ENCODE assay signal across 19 cellular contexts in the genomic region with DNA sequence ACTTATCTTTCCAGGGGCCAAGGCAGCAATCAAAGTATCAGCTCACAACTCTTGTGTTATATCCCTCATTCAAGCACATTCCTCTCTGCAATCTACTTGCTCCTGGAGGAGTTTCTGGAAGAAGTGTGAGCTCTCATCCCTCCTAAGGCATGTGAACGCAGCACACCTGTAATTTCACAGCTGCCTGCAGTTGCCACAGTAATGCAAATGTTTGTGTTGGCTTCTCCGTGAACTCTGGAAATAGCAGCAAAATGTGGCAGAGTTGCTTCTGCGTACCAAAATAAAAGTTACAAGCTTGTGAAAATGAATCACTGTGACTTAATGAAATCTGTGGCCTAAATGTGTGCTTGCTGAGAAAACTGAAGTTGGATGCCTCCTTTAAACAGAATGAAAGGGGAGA.
DNase-seq lines count a peak whose midpoint lies in the region; ATAC-seq and TF ChIP-seq lines count a peak whose summit lies in the region.
"Had no signal": no experiment of that assay in that cellular context is flagged by ENCODE, and none has a peak within 500 bp of the region (broad histone marks: within the 10 kb centered on the region; RNA-seq: fewer than 3 reads in every experiment).

No MANE protein-coding gene starts in this region.

- H3K9me2 ChIP-seq in hepatocyte (replicated peaks; ENCODE audit: insufficient read depth) (no peaks in the 10 kb centered on the region), SK-N-SH (no peaks in the 10 kb centered on the region)

- CTCF ChIA-PET in SK-N-SH (lab: Yijun Ruan, JAX), result no interaction called here
- CTCF ChIA-PET in CD4-positive, alpha-beta memory T cell (lab: Charles Lee; ENCODE audit: partially characterized antibody), result interaction anchor here (1.1 kb wide), 1 partner anchor 143 kb away, joined by 3 read pairs; a partner anchor contains a TSS

- H3K27me3 ChIP-seq in hepatocyte (no peaks in the 10 kb centered on the region), prostate gland (replicated peaks; ENCODE audit: insufficient read depth) (no peaks in the 10 kb centered on the region), SK-N-SH (ENCODE audit: insufficient read depth) (no peaks in the 10 kb centered on the region)
- H3K27me3 ChIP-seq in CD4-positive, alpha-beta memory T cell (ENCODE audit: insufficient read depth, low read length), result no peaks in the 10 kb centered on the region
- H3K27me3 ChIP-seq: MG63 had no signal

- TF ChIP-seq CTCF in hepatocyte (IDR thresholded peaks at IDR 0.05; ENCODE audit: poor library complexity), result no peak
- TF ChIP-seq CTCF in prostate gland (IDR thresholded peaks at IDR 0.05), result no peak
- TF ChIP-seq CTCF in SK-N-SH (IDR thresholded peaks at IDR 0.05), result no peak

- WGBS in hepatocyte (ENCODE audit: low lambda C conversion rate, missing lambda C conversion rate), result 24% methylated on average over 3 of the region's 3 CpGs
- WGBS in prostate gland, result 56% methylated on average over 3 of the region's 3 CpGs
- WGBS in SK-N-SH (ENCODE audit: low lambda C conversion rate), result 89% methylated on average over 3 of the region's 3 CpGs

- no peak overlapping the region for H2AFZ ChIP-seq in hepatocyte
- H2AFZ ChIP-seq in SK-N-SH (ENCODE audit: low read depth), result no peak overlapping the region

- H3K27ac Mint-ChIP-seq in CD4-positive, alpha-beta memory T cell, result no peak overlapping the region
- H3K27ac Mint-ChIP-seq: activated CD4-positive, alpha-beta T cell treated with anti-CD3 and anti-CD28 coated beads, Interleukin-2, amount 10 ng/mL, durations not matched to agents 24 days and 14 days; endodermal cell had no signal

- H3K4me2 ChIP-seq in hepatocyte (peak overlapping the region; percentile 3), SK-N-SH (no peak overlapping the region)

- peaks cover 2 to 5% of the 10 kb centered on the region in 2 donors for H3K27me3 Mint-ChIP-seq in CD4-positive, alpha-beta memory T cell

- intact Hi-C loops in prostate gland (cut with DNase I), result no loop called here
- intact Hi-C loops in CD4-positive, alpha-beta memory T cell (cut with micrococcal nuclease), result no loop called here

- H4K20me1 ChIP-seq in hepatocyte (ENCODE audit: insufficient read depth, poor library complexity, severe bottlenecking) (no peaks in the 10 kb centered on the region), SK-N-SH (ENCODE audit: insufficient read depth) (no peaks in the 10 kb centered on the region)

- TF ChIP-seq EP300 in SK-N-SH (IDR thresholded peaks at IDR 0.05; ENCODE audit: borderline replicate concordance in 1 of 2, low read depth in 1 of 2, low read length in 1 of 2), result no peak

- no peaks in the 10 kb centered on the region for H3F3A ChIP-seq in SK-N-SH (replicated peaks; ENCODE audit: insufficient read depth)

- H3K9ac ChIP-seq in SK-N-SH, result no peak overlapping the region

- TF ChIP-seq POLR2A in prostate gland (IDR thresholded peaks at IDR 0.05), result no peak

- H3K36me3 ChIP-seq in hepatocyte (replicated peaks; ENCODE audit: insufficient read depth, low read depth), result no peaks in the 10 kb centered on the region
- H3K36me3 ChIP-seq in prostate gland, result no peaks in the 10 kb centered on the region
- H3K36me3 ChIP-seq in SK-N-SH (replicated peaks in 1 of 2; ENCODE audit: control insufficient read depth in 1 of 2, insufficient read depth in 2 of 2, low read length in 1 of 2), result no peaks in the 10 kb centered on the region
- no peaks in the 10 kb centered on the region for H3K36me3 ChIP-seq in CD4-positive, alpha-beta memory T cell (ENCODE audit: insufficient read depth, low read length)
- H3K36me3 ChIP-seq: MG63 had no signal

- no peaks in the 10 kb centered on the region for H3K36me3 Mint-ChIP-seq in CD4-positive, alpha-beta memory T cell

- no peaks in the 10 kb centered on the region for H3K9me3 ChIP-seq in hepatocyte (ENCODE audit: low read depth)
- no peaks in the 10 kb centered on the region for H3K9me3 ChIP-seq in prostate gland
- no peaks in the 10 kb centered on the region for H3K9me3 ChIP-seq in SK-N-SH
- H3K9me3 ChIP-seq in CD4-positive, alpha-beta memory T cell (ENCODE audit: control insufficient read depth in 1 of 2, low read length in 2 of 2), result no peaks in the 10 kb centered on the region
- H3K9me3 ChIP-seq: MG63 had no signal

- H3K4me1 ChIP-seq in hepatocyte (ENCODE audit: insufficient read depth) (peaks cover 48% of the 10 kb centered on the region), prostate gland (replicated peaks) (no peaks in the 10 kb centered on the region), SK-N-SH (ENCODE audit: control insufficient read depth in 1 of 2, insufficient read depth in 2 of 2, low read depth in 1 of 2, low read length in 1 of 2) (peaks cover 0 to 12% of the 10 kb centered on the region in 2 experiments; a peak in 2 of 4 replicates)
- H3K4me1 ChIP-seq in CD4-positive, alpha-beta memory T cell (ENCODE audit: insufficient read depth, low read length), result no peaks in the 10 kb centered on the region

- ATAC-seq in GM21390 (IDR thresholded peaks at IDR 0.05; ENCODE audit: unreplicated experiment), result peak; percentile 52
- no peak for ATAC-seq in HG03571 (IDR thresholded peaks at IDR 0.05; ENCODE audit: unreplicated experiment)

- H3K4me3 Mint-ChIP-seq in CD4-positive, alpha-beta memory T cell, result no peak overlapping the region
- H3K4me3 Mint-ChIP-seq: activated CD4-positive, alpha-beta T cell treated with anti-CD3 and anti-CD28 coated beads, Interleukin-2, amount 10 ng/mL, durations not matched to agents 24 days and 14 days; endodermal cell had no signal

- H3K9me3 Mint-ChIP-seq in CD4-positive, alpha-beta memory T cell, result no peaks in the 10 kb centered on the region
- H3K9me3 Mint-ChIP-seq: activated CD4-positive, alpha-beta T cell treated with anti-CD3 and anti-CD28 coated beads, Interleukin-2, amount 10 ng/mL, durations not matched to agents 24 days and 14 days; endodermal cell had no signal

- peak overlapping the region; percentile 86 for H3K27ac ChIP-seq in hepatocyte
- no peak overlapping the region for H3K27ac ChIP-seq in prostate gland
- H3K27ac ChIP-seq in SK-N-SH (ENCODE audit: low read depth in 2 of 2, low read length in 1 of 2), result no peak overlapping the region
- H3K27ac ChIP-seq in CD4-positive, alpha-beta memory T cell (ENCODE audit: low read depth, low read length), result no peak overlapping the region

- H3K79me2 ChIP-seq in hepatocyte, result peaks cover 41% of the 10 kb centered on the region
- no peaks in the 10 kb centered on the region for H3K79me2 ChIP-seq in SK-N-SH (ENCODE audit: insufficient read depth)

- no peak overlapping the region for H3K4me3 ChIP-seq in hepatocyte
- no peak overlapping the region for H3K4me3 ChIP-seq in prostate gland
- H3K4me3 ChIP-seq in SK-N-SH (ENCODE audit: low read depth in 2 of 2, low read length in 1 of 2), result no peak overlapping the region
- H3K4me3 ChIP-seq in CD4-positive, alpha-beta memory T cell (ENCODE audit: low read length in 2 of 2), result no peak overlapping the region
- H3K4me3 ChIP-seq: MG63 had no signal

- POLR2A ChIA-PET in SK-N-SH (lab: Yijun Ruan, JAX), result no interaction called here
- POLR2A ChIA-PET in CD4-positive, alpha-beta memory T cell (lab: Charles Lee; ENCODE audit: partially characterized antibody), result no interaction called here

- H3K4me1 Mint-ChIP-seq in CD4-positive, alpha-beta memory T cell, result no peaks in the 10 kb centered on the region

- TF ChIP-seq RAD21 in SK-N-SH (IDR thresholded peaks at IDR 0.05; ENCODE audit: low read length), result no peak

- DNase-seq in NCI-H774 (lab: John Stamatoyannopoulos, UW) (peak; percentile 24), hepatocyte (ENCODE audit: low spot score) (peak; percentile 47), prostate gland (ENCODE audit: low spot score) (peak; percentile 30), SK-N-SH (no peak)
- DNase-seq in CD4-positive, alpha-beta memory T cell, result no peak
- DNase-seq: activated CD4-positive, alpha-beta T cell treated with anti-CD3 and anti-CD28 coated beads, Interleukin-2, amount 10 ng/mL, durations not matched to agents 24 days and 14 days; activated CD8-positive, alpha-beta memory T cell treated with anti-CD3 and anti-CD28 coated beads, Interleukin-2, amount 50 U/mL, for 48 hours; activated gamma-delta T cell treated with Interleukin-2 at 50 U/mL for 16 hours; AML-193; amygdala; endodermal cell; islet precursor cell; MG63; NCI-H187 treated with DMSO at 0.1 percent for 48 hours; NCI-H524; stimulated activated CD4-positive, alpha-beta T cell treated with anti-CD3 and anti-CD28 coated beads, Interleukin-4, amount 100 ng/mL, for 4 hours; stimulated activated CD8-positive, alpha-beta memory T cell treated with anti-CD3 and anti-CD28 coated beads, Interleukin-4, amount 100 ng/mL, for 48 hours had no signal

TF ChIP-seq in SK-N-SH, 30 proteins besides CTCF, POLR2A, EP300 and RAD21:
- TF ChIP-seq FOXM1 (IDR thresholded peaks at IDR 0.05; ENCODE audit: low read depth), result no peak
- TF ChIP-seq TCF12 (IDR thresholded peaks at IDR 0.05), result no peak
- TF ChIP-seq GATA2 (CRISPR knock-in tag; IDR thresholded peaks at IDR 0.05), result no peak

Comparison
In these comparisons a context has a peak if more than half of its experiments do, and no peak if none do; other contexts are left out.
1. DNase-seq: peak in NCI-H774 (single experiment), hepatocyte (single experiment) and prostate gland (single experiment); none in SK-N-SH (single experiment) and CD4-positive, alpha-beta memory T cell (0 of 5).